27 cellular contexts compared by ENCODE assay signal in genomic region chr21:26761174-26761915, GRCh38.
"Had no signal": no experiment of that assay in that cellular context is flagged by ENCODE, and none has a peak within 500 bp of the region (broad histone marks: within the 10 kb centered on the region; RNA-seq: fewer than 3 reads in every experiment).

No MANE protein-coding gene starts in this region.

- FAIRE-seq: astrocyte had no signal

- H3K9me3 ChIP-seq: SJSA1 had no signal

- H3K4me3 ChIP-seq: SJSA1 had no signal

- H3K36me3 ChIP-seq: SJSA1 had no signal

- H3K27me3 ChIP-seq: SJSA1 had no signal

- DNase-seq: activated CD4-positive, alpha-beta T cell treated with anti-CD3 and anti-CD28 coated beads for 48 hours; activated CD4-positive, alpha-beta T cell treated with anti-CD3 and anti-CD28 coated beads, Interleukin-2, amount 50 U/mL, for 48 hours; activated CD4-positive, CD25-positive, alpha-beta regulatory T cell treated with anti-CD3 and anti-CD28 coated beads, Interleukin-2, amount 50 U/mL, for 72 hours; activated CD8-positive, alpha-beta memory T cell treated with anti-CD3 and anti-CD28 coated beads, Interleukin-2, amount 10 ng/mL, durations not matched to agents 7 days and 5 days; activated effector memory CD4-positive, alpha-beta T cell treated with anti-CD3 and anti-CD28 coated beads, Interleukin-2, amount 50 U/mL, for 16 hours; activated naive CD4-positive, alpha-beta T cell treated with Interleukin-2 at 50 U/mL for 16 hours; activated naive CD8-positive, alpha-beta T cell treated with anti-CD3 and anti-CD28 coated beads, Interleukin-2, amount 50 U/mL, for 24 hours; activated T-cell treated with anti-CD3 and anti-CD28 coated beads, Interleukin-2, amount 50 U/mL, for 24 hours; amniotic stem cell; Karpas-422; NCI-H1105 treated with DMSO at 0.1 percent for 48 hours; NCI-H1436 treated with DMSO at 0.1 percent for 48 hours; NCI-H187; NCI-H2081; NCI-H226; NCI-H526; NCI-H774; Right ventricle myocardium superior; SW 1271; T-helper 9 cell had no signal

- H3K27ac ChIP-seq: RWPE1, SJSA1 had no signal

- ATAC-seq: activated CD8-positive, alpha-beta memory T cell treated with anti-CD3 and anti-CD28 coated beads, Interleukin-2, amount 10 ng/mL, durations not matched to agents 7 days and 5 days; activated naive CD4-positive, alpha-beta T cell treated with anti-CD3 and anti-CD28 coated beads, Interleukin-2, amount 50 U/mL, for 72 hours; activated naive CD8-positive, alpha-beta T cell treated with anti-CD3 and anti-CD28 coated beads, Interleukin-2, amount 50 U/mL, for 24 hours; Panc1; SK-N-SH treated with all-trans-retinoic acid at 6 μM for 48 hours; WTC11 had no signal
